In the genomic region with DNA sequence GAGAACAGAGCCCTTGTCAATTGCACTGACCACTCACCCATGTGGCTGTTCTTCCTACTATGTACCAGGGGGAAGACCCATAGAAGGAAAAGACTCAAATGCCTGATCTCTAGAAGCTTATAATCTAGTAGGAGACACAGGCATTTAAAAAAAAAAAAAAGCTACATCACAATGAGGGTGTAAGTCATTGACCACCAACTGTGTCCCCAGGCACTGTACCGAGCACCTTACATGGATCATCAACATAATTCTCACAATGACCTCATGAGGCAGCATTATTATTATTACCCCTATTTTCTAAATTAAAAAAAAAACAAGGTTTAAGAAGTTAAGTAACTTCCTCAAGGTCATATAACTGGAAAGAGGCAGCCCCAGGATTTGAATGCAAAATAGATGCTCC, we compare ENCODE assay signal across 26 cellular contexts.
"Had no signal": no experiment of that assay in that cellular context is flagged by ENCODE, and none has a peak within 500 bp of the region (broad histone marks: within the 10 kb centered on the region; RNA-seq: fewer than 3 reads in every experiment).

No MANE protein-coding gene starts in this region.

- H3K36me3 ChIP-seq: brain microvascular endothelial cell, MG63, Peyer's patch, SJCRH30 had no signal

- H3K4me3 ChIP-seq: MG63, Peyer's patch, SJCRH30, SK-N-MC had no signal

- H3K4me1 Mint-ChIP-seq: activated CD4-positive, alpha-beta T cell treated with anti-CD3 and anti-CD28 coated beads, Interleukin-2, amount 10 ng/mL, durations not matched to agents 24 days and 14 days; activated naive CD8-positive, alpha-beta T cell treated with anti-CD3 and anti-CD28 coated beads for 36 hours; activated T-helper 17 cell treated with anti-CD3 and anti-CD28 coated beads, Interleukin-2, amount 50 U/mL, for 72 hours had no signal

- H3K4me3 Mint-ChIP-seq: activated CD4-positive, alpha-beta T cell treated with anti-CD3 and anti-CD28 coated beads, Interleukin-2, amount 10 ng/mL, durations not matched to agents 24 days and 14 days; activated CD8-positive, alpha-beta T cell treated with anti-CD3 and anti-CD28 coated beads for 36 hours; activated naive CD8-positive, alpha-beta T cell treated with anti-CD3 and anti-CD28 coated beads for 36 hours; activated T-cell treated with anti-CD3 and anti-CD28 coated beads, Interleukin-2, amount 50 U/mL, for 72 hours; activated T-helper 17 cell treated with anti-CD3 and anti-CD28 coated beads, Interleukin-2, amount 50 U/mL, for 72 hours had no signal

- H3K27ac Mint-ChIP-seq: activated CD4-positive, alpha-beta T cell treated with anti-CD3 and anti-CD28 coated beads, Interleukin-2, amount 10 ng/mL, durations not matched to agents 24 days and 14 days; activated CD8-positive, alpha-beta T cell treated with anti-CD3 and anti-CD28 coated beads for 36 hours; activated naive CD8-positive, alpha-beta T cell treated with anti-CD3 and anti-CD28 coated beads for 36 hours; activated T-cell treated with anti-CD3 and anti-CD28 coated beads, Interleukin-2, amount 50 U/mL, for 72 hours; activated T-helper 17 cell treated with anti-CD3 and anti-CD28 coated beads, Interleukin-2, amount 50 U/mL, for 72 hours had no signal

- ATAC-seq: activated CD8-positive, alpha-beta T cell treated with anti-CD3 and anti-CD28 coated beads for 36 hours; activated T-cell treated with anti-CD3 and anti-CD28 coated beads, Interleukin-2, amount 50 U/mL, for 72 hours; activated T-helper 17 cell treated with anti-CD3 and anti-CD28 coated beads, Interleukin-2, amount 50 U/mL, for 72 hours had no signal

- H3K27me3 ChIP-seq: brain microvascular endothelial cell, MG63, Peyer's patch, SJCRH30 had no signal

- H3K9me3 ChIP-seq: MG63, Peyer's patch, SJCRH30 had no signal

- H3K4me1 ChIP-seq: Peyer's patch, SJCRH30 had no signal

- H3K9me3 Mint-ChIP-seq: activated CD4-positive, alpha-beta T cell treated with anti-CD3 and anti-CD28 coated beads, Interleukin-2, amount 10 ng/mL, durations not matched to agents 24 days and 14 days; activated CD8-positive, alpha-beta T cell treated with anti-CD3 and anti-CD28 coated beads for 36 hours; activated naive CD8-positive, alpha-beta T cell treated with anti-CD3 and anti-CD28 coated beads for 36 hours; activated T-helper 17 cell treated with anti-CD3 and anti-CD28 coated beads, Interleukin-2, amount 50 U/mL, for 72 hours had no signal

- H3K27ac ChIP-seq: brain microvascular endothelial cell, Peyer's patch, SJCRH30, SK-N-MC had no signal

- DNase-seq: activated CD4-positive, alpha-beta T cell treated with anti-CD3 and anti-CD28 coated beads, Interleukin-2, amount 10 ng/mL, durations not matched to agents 24 days and 14 days; activated CD4-positive, alpha-beta T cell treated with anti-CD3 and anti-CD28 coated beads, Interleukin-2, amount 50 U/mL, for 4 hours; activated CD8-positive, alpha-beta T cell treated with anti-CD3 and anti-CD28 coated beads for 36 hours; activated effector memory CD4-positive, alpha-beta T cell treated with anti-CD3 and anti-CD28 coated beads, Interleukin-2, amount 50 U/mL, for 16 hours; activated naive CD4-positive, alpha-beta T cell; activated naive CD4-positive, alpha-beta T cell treated with anti-CD3 and anti-CD28 coated beads, Interleukin-2, amount 50 U/mL, for 16 hours; activated naive CD8-positive, alpha-beta T cell treated with anti-CD3 and anti-CD28 coated beads for 36 hours; activated T-cell treated with anti-CD3 and anti-CD28 coated beads, Interleukin-2, amount 50 U/mL, for 1 hour; activated T-cell treated with anti-CD3 and anti-CD28 coated beads, Interleukin-2, amount 50 U/mL, for 72 hours; amniotic stem cell; aorta; brain microvascular endothelial cell; MG63; NCI-H1048; NCI-H1105 treated with DMSO at 0.1 percent for 48 hours; NCI-H1436; NCI-H1694; NCI-H2029; NCI-H345; NCI-H524 treated with DMSO at 0.1 percent for 48 hours; Peyer's patch; Right ventricle myocardium superior; SJCRH30; T1000 had no signal

- H3K36me3 Mint-ChIP-seq: activated naive CD8-positive, alpha-beta T cell treated with anti-CD3 and anti-CD28 coated beads for 36 hours had no signal

- H3K27me3 Mint-ChIP-seq: activated CD4-positive, alpha-beta T cell treated with anti-CD3 and anti-CD28 coated beads, Interleukin-2, amount 10 ng/mL, durations not matched to agents 24 days and 14 days; activated CD8-positive, alpha-beta T cell treated with anti-CD3 and anti-CD28 coated beads for 36 hours; activated naive CD8-positive, alpha-beta T cell treated with anti-CD3 and anti-CD28 coated beads for 36 hours; activated T-helper 17 cell treated with anti-CD3 and anti-CD28 coated beads, Interleukin-2, amount 50 U/mL, for 72 hours had no signal
